Comparison of ENCODE assay signal across 8 cellular contexts in the genomic region with DNA sequence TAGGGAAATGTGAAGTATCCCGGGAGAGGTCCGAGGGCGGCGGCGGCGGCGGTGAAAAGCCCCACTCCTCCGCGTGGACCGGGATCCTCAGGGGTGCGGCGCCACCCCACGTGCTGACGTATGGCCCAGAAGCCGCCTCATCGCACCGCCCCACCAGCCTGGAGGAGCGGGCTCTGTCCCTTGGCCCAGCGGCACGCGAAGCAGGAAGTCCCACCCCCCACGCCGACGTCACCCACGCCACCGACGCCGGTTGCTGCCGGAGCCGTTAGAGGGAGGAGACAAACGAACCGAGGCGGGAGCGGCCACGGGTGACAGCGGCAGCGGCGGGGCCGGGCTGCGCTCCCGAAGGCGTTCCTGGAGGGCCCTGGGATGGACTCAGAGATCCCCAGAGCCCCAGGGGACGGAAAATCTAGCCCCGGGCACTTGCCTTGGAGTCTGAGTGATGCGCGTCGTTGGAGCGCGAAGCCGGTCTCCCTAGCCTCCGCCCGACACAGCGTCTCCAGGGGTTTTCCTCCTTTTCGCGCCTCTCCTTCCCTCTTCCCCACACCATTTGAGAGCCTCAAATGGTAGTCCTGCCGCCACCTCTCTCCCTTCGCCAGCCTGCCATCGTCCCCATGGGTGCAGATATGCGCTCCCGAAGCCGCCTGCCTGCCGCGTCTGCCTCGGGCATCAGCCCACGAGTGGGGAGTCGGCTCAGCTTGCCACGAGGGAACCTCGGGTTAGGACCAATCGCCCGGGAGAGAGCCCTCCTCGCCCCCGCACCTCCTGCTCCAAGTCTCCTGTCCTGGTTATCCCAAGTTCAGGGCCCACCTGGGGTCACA. TPM values are rescaled to one million over a fixed set of nuclear protein-coding genes. Genes with fewer than 3 reads are reported as not detected.
DNase-seq lines count a peak whose midpoint lies in the region; ATAC-seq and TF ChIP-seq lines count a peak whose summit lies in the region.

A gene with protein sequence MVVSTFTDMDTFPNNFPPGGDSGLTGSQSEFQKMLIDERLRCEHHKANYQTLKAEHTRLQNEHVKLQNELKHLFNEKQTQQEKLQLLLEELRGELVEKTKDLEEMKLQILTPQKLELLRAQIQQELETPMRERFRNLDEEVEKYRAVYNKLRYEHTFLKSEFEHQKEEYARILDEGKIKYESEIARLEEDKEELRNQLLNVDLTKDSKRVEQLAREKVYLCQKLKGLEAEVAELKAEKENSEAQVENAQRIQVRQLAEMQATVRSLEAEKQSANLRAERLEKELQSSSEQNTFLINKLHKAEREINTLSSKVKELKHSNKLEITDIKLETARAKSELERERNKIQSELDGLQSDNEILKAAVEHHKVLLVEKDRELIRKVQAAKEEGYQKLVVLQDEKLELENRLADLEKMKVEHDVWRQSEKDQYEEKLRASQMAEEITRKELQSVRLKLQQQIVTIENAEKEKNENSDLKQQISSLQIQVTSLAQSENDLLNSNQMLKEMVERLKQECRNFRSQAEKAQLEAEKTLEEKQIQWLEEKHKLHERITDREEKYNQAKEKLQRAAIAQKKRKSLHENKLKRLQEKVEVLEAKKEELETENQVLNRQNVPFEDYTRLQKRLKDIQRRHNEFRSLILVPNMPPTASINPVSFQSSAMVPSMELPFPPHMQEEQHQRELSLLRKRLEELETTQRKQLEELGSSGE (minus strand): TSS at position 95 of the 821 bp plus-strand sequence. CDS start 47,377 bp downstream, outside the sequence.

- H3K36me3 ChIP-seq in ovary (no peaks in the 10 kb centered on the region), thyroid gland (no peaks in the 10 kb centered on the region)

- DNase-seq in GM10248 (ENCODE audit: extremely low spot score) (peak; percentile 98), NCI-H1105 (lab: John Stamatoyannopoulos, UW) (peak; percentile 93), SKM-1 treated with dmso at 0.1 percent for 144 hours (lab: John Stamatoyannopoulos, UW; ENCODE audit: unreplicated experiment) (peak; percentile 64), head of caudate nucleus (peak; percentile 93 to 99 (median 98)), ovary (peak; percentile 97 to 98 (median 97)), thyroid gland (peak; percentile 96 to 97)
- DNase-seq in activated naive CD8-positive, alpha-beta T cell treated with anti-CD3 and anti-CD28 coated beads for 36 hours: peak; percentile 96

- no peak for TF ChIP-seq EP300 in ovary (IDR thresholded peaks at IDR 0.05)

- H3K9me3 Mint-ChIP-seq in activated naive CD8-positive, alpha-beta T cell treated with anti-CD3 and anti-CD28 coated beads for 36 hours: peaks cover 12% of the 10 kb centered on the region

- WGBS in ovary, 3 donors: 0% methylated on average over 72 of the region's 72 CpGs
- 0 to 1% methylated on average over 20 to 55 of the region's 72 CpGs for WGBS in thyroid gland, 2 donors

- peaks cover 25% of the 10 kb centered on the region for H3K4me1 Mint-ChIP-seq in activated naive CD8-positive, alpha-beta T cell treated with anti-CD3 and anti-CD28 coated beads for 36 hours

- POLR2A ChIA-PET in GM10248 (lab: Yijun Ruan, JAX): interaction anchor here (0.5 kb wide), 1 partner anchor 1504 kb away, joined by 3 read pairs; no protein-coding TSS in a partner anchor

- no peak for TF ChIP-seq CTCF in GM10248 (IDR thresholded peaks at IDR 0.05; ENCODE audit: control extremely low read depth, extremely low read depth, low read depth, missing control alignments)
- no peak for TF ChIP-seq CTCF in ovary (IDR thresholded peaks at IDR 0.05)
- no peak for TF ChIP-seq CTCF in thyroid gland (IDR thresholded peaks at IDR 0.05)

- peak within 1 kb of the TSS; percentile 94 for H3K4me3 Mint-ChIP-seq in activated naive CD8-positive, alpha-beta T cell treated with anti-CD3 and anti-CD28 coated beads for 36 hours

- H3K27me3 Mint-ChIP-seq in activated naive CD8-positive, alpha-beta T cell treated with anti-CD3 and anti-CD28 coated beads for 36 hours: peaks cover 16% of the 10 kb centered on the region

- CTCF ChIA-PET in GM10248 (lab: Yijun Ruan, JAX): no interaction called here

- H3K27ac Mint-ChIP-seq in activated naive CD8-positive, alpha-beta T cell treated with anti-CD3 and anti-CD28 coated beads for 36 hours: peak within 1 kb of the TSS; percentile 94

- H3K27me3 ChIP-seq in ovary (no peaks in the 10 kb centered on the region), thyroid gland (no peaks in the 10 kb centered on the region)

- peak; percentile 86 for TF ChIP-seq POLR2A in ovary (IDR thresholded peaks at IDR 0.05)
- TF ChIP-seq POLR2A in thyroid gland (IDR thresholded peaks at IDR 0.05): peak in 1 of 2 donors; percentile 95

- H3K36me3 Mint-ChIP-seq in activated naive CD8-positive, alpha-beta T cell treated with anti-CD3 and anti-CD28 coated beads for 36 hours: peaks cover 40% of the 10 kb centered on the region

- intact Hi-C loops in head of caudate nucleus (cut with DNase I) (loop anchor here (10.0 kb wide), 1 partner anchor 315 kb away; a partner anchor contains a TSS), ovary (cut with DNase I) (no loop called here), thyroid gland (cut with DNase I) (no loop called here)

- H3K4me3 ChIP-seq in ovary (peak within 1 kb of the TSS; percentile 82), thyroid gland (replicated peaks in 1 of 3) (peak within 1 kb of the TSS; percentile 9 to 83 (median 79))

- peak; percentile 97 for ATAC-seq in HG02623 (IDR thresholded peaks at IDR 0.05; ENCODE audit: unreplicated experiment)

- peak within 1 kb of the TSS; percentile 84 to 90 for H3K27ac ChIP-seq in ovary
- H3K27ac ChIP-seq in thyroid gland: peak within 1 kb of the TSS; percentile 67 to 92 (median 83)

- H3K4me1 ChIP-seq in ovary (ENCODE audit: insufficient read depth): peaks cover 2% of the 10 kb centered on the region
- peaks cover 10 to 12% of the 10 kb centered on the region in 2 donors for H3K4me1 ChIP-seq in thyroid gland

- no peaks in the 10 kb centered on the region for H3K9me3 ChIP-seq in ovary
- H3K9me3 ChIP-seq in thyroid gland: no peaks in the 10 kb centered on the region

RNA-seq across cellular contexts. Expression of the gene that starts here (rescaled TPM):
- total RNA-seq in activated naive CD8-positive, alpha-beta T cell treated with anti-CD3 and anti-CD28 coated beads for 36 hours: 10 to 100 TPM; 16.3 to 20.8 TPM
- total RNA-seq in ovary (10 to 100 TPM; 15.5 to 47.6 (median 21.2) TPM), thyroid gland (10 to 100 TPM; 24.1 to 41.9 (median 29.4) TPM)
- 1 to 10 TPM; 5.5 to 8.8 TPM for polyA plus RNA-seq in ovary

Comparison
In these comparisons a context has a peak if more than half of its experiments do, and no peak if none do; other contexts are left out.
1. Peak in every context shown above with its lines: DNase-seq, ATAC-seq, H3K4me3 ChIP-seq and H3K27ac ChIP-seq.